In genomic region chrX:2485460-2485753, GRCh38 we compare ENCODE assay signal across 1 cellular context.
TF ChIP-seq lines count a peak whose summit lies in the region.

No MANE protein-coding gene starts in this region.

TF ChIP-seq in HepG2, 621 proteins besides CTCF, POLR2A, EP300 and RAD21 (continued from another document):
- TF ChIP-seq ZBED4 (CRISPR knock-in tag; IDR thresholded peaks at IDR 0.05; ENCODE audit: borderline replicate concordance) = no peak
